Comparison of ENCODE assay signal across 8 cellular contexts in the genomic region with DNA sequence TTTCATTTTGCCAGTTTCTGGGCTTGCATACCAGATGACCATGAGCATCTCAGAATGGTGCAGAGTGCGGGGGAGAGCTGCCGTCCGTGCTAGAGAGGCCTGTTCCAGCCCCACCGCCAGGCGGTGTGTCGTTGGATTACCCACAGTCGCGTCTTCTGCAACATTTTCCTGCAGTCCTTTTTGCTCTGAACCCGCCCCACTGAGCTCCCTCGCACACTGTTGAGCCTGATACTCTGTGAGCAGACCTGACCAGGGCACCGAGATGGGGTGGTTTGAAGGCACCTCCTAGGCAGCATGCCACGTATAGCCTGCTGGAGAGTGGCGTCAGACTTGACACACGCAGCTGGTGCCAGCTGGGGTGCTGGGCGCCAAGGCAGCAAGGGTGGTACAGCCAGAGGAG.
"Had no signal": no experiment of that assay in that cellular context is flagged by ENCODE, and none has a peak within 500 bp of the region (broad histone marks: within the 10 kb centered on the region; RNA-seq: fewer than 3 reads in every experiment).

No MANE protein-coding gene starts in this region.

- DNase-seq: GM23248, GOT3, H7, HFFc6, IMR-90 had no signal

- H3K27ac Mint-ChIP-seq: HFFc6 had no signal

- H3K4me3 Mint-ChIP-seq: HFFc6 had no signal

- ATAC-seq: HCT116, HepG2, K562 had no signal
